In the genomic region with DNA sequence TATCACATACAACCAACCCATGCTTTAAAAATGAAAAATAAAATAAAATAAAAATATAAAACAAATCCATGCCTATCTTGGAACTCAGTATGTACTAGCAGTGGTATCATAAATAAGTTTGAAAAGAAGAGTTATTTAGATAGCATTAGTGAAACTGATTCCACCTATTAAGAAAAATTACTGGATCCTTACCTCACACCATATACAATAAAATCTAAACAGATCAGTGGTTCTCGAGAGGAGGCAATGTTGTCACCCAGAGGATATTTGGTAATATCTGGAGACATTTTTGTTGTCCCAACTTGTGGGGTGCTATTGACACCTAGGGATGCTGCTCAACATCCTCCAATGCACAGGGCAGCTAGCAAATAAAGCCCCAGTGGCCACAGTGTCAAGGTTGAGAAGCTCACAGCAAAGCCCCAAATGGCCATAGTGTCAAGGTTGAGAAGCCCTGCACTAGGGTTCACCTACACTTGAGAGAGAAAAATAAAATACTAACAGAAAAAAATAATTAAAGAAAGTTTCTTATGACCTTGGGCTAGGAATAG, we compare ENCODE assay signal across 1 cellular context.
TF ChIP-seq lines count a peak whose summit lies in the region.

No MANE protein-coding gene starts in this region.

TF ChIP-seq in IMR-90, 13 proteins besides CTCF, POLR2A, EP300 and RAD21:
- TF ChIP-seq, protein P1, sequence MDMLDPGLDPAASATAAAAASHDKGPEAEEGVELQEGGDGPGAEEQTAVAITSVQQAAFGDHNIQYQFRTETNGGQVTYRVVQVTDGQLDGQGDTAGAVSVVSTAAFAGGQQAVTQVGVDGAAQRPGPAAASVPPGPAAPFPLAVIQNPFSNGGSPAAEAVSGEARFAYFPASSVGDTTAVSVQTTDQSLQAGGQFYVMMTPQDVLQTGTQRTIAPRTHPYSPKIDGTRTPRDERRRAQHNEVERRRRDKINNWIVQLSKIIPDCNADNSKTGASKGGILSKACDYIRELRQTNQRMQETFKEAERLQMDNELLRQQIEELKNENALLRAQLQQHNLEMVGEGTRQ (IDR thresholded peaks at IDR 0.05; ENCODE audit: low read depth, low read length): no peak
- TF ChIP-seq CEBPB (IDR thresholded peaks at IDR 0.05; ENCODE audit: low read depth, low read length) (no peak), FOS (IDR thresholded peaks at IDR 0.05; ENCODE audit: low read depth, low read length) (no peak), NFE2L2 (IDR thresholded peaks at IDR 0.05; ENCODE audit: low read depth, low read length) (no peak), RCOR1 (IDR thresholded peaks at IDR 0.05; ENCODE audit: insufficient replicate concordance, low read length) (no peak), BHLHE40 (IDR thresholded peaks at IDR 0.05; ENCODE audit: low read depth, low read length) (no peak), MAZ (IDR thresholded peaks at IDR 0.05; ENCODE audit: borderline replicate concordance, low read depth, low read length) (no peak), CHD1 (IDR thresholded peaks at IDR 0.05; ENCODE audit: low read depth, low read length) (no peak), RFX5 (IDR thresholded peaks at IDR 0.05; ENCODE audit: low read depth, low read length) (no peak), MXI1 (IDR thresholded peaks at IDR 0.05; ENCODE audit: borderline replicate concordance, low read depth, low read length) (no peak), SMC3 (IDR thresholded peaks at IDR 0.05; ENCODE audit: low read depth, low read length) (no peak), MAFK (IDR thresholded peaks at IDR 0.05; ENCODE audit: low read depth, low read length) (no peak)
- TF ChIP-seq, protein P2, sequence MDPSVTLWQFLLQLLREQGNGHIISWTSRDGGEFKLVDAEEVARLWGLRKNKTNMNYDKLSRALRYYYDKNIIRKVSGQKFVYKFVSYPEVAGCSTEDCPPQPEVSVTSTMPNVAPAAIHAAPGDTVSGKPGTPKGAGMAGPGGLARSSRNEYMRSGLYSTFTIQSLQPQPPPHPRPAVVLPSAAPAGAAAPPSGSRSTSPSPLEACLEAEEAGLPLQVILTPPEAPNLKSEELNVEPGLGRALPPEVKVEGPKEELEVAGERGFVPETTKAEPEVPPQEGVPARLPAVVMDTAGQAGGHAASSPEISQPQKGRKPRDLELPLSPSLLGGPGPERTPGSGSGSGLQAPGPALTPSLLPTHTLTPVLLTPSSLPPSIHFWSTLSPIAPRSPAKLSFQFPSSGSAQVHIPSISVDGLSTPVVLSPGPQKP (IDR thresholded peaks at IDR 0.05; ENCODE audit: borderline replicate concordance, low read depth, low read length): no peak
